ENCODE assay signal across 8 cellular contexts in the genomic region with DNA sequence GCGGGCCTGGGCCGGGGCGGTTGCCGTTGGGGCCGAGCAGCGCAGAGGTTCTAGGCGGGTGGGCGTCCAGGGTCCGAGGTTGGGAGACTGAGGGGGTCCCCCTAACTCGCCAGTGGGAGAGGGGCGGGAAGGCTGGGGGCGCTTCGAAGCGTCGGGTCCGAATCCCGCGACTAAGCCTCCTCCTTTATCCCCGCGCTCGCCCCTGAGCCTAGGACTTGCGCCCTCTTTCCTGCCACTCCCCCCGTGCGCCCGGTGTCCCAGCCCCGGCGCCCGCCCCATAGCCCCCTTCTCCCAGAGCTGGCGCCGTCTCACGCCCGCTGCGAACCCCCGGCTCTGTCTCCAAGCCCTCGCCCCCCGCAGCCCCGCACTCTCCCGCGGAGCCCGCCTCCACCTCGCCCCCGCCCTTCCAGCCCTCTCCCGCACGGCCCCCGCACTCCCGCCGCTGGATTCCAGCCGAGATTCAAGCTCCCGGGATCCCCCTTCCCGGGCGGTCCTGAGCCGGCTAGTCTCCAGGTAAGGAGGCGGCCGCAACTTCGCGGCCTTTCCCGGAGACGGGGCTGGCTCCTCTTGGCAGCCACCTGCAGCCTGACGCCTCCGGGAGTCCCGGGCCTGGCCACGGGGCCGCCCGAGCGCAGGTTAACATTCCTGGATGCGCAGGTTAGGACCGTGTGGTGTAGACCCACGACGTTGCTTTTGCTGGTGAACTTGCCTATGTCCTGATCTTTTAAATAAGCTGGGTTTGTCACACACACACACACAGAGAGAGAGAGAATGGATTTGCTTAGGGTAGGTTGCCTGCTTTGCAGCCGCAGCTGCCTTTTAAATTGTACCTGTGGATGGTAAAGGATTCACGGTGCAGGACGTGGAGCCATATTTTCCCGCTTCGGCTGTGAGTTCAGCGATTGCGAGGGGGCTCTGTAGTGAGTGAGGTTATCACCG. TPM values are rescaled to one million over a fixed set of nuclear protein-coding genes. Genes with fewer than 3 reads are reported as not detected.
DNase-seq lines count a peak whose midpoint lies in the region; ATAC-seq and TF ChIP-seq lines count a peak whose summit lies in the region.

No MANE protein-coding gene starts in this region.

- H3K4me3 ChIP-seq in BE2C (ENCODE audit: low read depth, low read length): peak overlapping the region; percentile 76
- H3K4me3 ChIP-seq in cardiac muscle cell: peak overlapping the region; percentile 60

- H3K9me3 ChIP-seq in BE2C (no peaks in the 10 kb centered on the region), cardiac muscle cell (ENCODE audit: low read depth) (no peaks in the 10 kb centered on the region)

- TF ChIP-seq CTCF in BE2C (IDR thresholded peaks at IDR 0.05; ENCODE audit: low read depth, low read length) (no peak), cardiac muscle cell (IDR thresholded peaks at IDR 0.05; ENCODE audit: low read depth, low read length) (no peak)

- intact Hi-C loops in posterior cingulate gyrus (cut with DNase I): loop anchor here (2.0 to 10.0 kb wide), 3 partner anchors 47 to 643 kb away; a partner anchor contains a TSS

- no peaks in the 10 kb centered on the region for H3K27me3 ChIP-seq in BE2C
- no peaks in the 10 kb centered on the region for H3K27me3 ChIP-seq in cardiac muscle cell

- peak; percentile 16 for ATAC-seq in GM19395 (IDR thresholded peaks at IDR 0.05; ENCODE audit: unreplicated experiment)

- H3K4me1 ChIP-seq in BE2C: peaks cover 43% of the 10 kb centered on the region
- H3K4me1 ChIP-seq in cardiac muscle cell (ENCODE audit: low read depth): peaks cover 7% of the 10 kb centered on the region

- peaks cover 13% of the 10 kb centered on the region for H3K36me3 ChIP-seq in BE2C
- no peaks in the 10 kb centered on the region for H3K36me3 ChIP-seq in cardiac muscle cell

- H3K27ac ChIP-seq in cardiac muscle cell: no peak overlapping the region

- DNase-seq in BE2C (no peak), NCI-H146 treated with DMSO at 0.1 percent for 48 hours (lab: John Stamatoyannopoulos, UW; ENCODE audit: unreplicated experiment) (peak; percentile 46), cardiac muscle cell (ENCODE audit: low read depth in 1 of 2, low spot score in 1 of 2) (peak; percentile 10 to 58), posterior cingulate gyrus (peak in 7 of 10 donors; percentile 21 to 88 (median 43)), SW 1271 (lab: John Stamatoyannopoulos, UW) (no peak), KG1 (lab: John Stamatoyannopoulos, UW) (no peak)
- DNase-seq in activated naive CD4-positive, alpha-beta T cell treated with anti-CD3 and anti-CD28 coated beads, Interleukin-2, amount 50 U/mL, for 16 hours: peak; percentile 36

RNA-seq across cellular contexts. Expression of a gene that starts 0.6 kb away (rescaled TPM):
- polyA plus RNA-seq in BE2C (2012; ENCODE audit: insufficient read depth, insufficient read length, low read depth): 32.3 TPM
- 16.6 and 24.3 TPM in 2 replicates for total RNA-seq in cardiac muscle cell
- polyA plus RNA-seq in cardiac muscle cell: 11.0 and 22.7 TPM in 2 replicates

Comparison
In these comparisons a context has a peak if more than half of its experiments do, and no peak if none do; other contexts are left out.
1. DNase-seq: peak in NCI-H146 treated with DMSO at 0.1 percent for 48 hours (single experiment), activated naive CD4-positive, alpha-beta T cell treated with anti-CD3 and anti-CD28 coated beads, Interleukin-2, amount 50 U/mL, for 16 hours (single experiment), cardiac muscle cell (2 of 2) and posterior cingulate gyrus (7 of 10); none in BE2C (single experiment), SW 1271 (0 of 2) and KG1 (single experiment).